Comparison of ENCODE assay signal across 18 cellular contexts in the genomic region with DNA sequence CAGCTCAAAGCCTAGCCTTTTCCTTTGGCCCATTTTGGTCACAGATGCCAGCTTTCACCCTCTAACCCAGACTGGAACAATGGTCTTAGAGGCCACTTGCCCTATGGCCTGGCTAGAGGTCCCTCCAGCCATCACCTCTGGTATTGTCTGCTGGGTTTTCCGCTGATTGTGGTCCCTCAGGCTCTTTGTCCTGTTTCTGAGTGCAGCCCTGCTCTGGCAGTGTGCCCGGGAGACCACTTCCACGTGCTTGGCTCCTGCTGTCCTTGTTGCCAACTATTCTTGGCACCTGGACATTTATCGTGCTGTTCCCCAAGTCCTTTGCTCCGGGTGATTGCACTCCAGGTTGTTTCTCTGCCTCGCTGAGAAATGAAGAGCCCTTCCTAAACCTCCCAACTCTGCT.
A peak's percentile ranks its signal among the peaks of the same experiment; 100 is the strongest.
DNase-seq lines count a peak whose midpoint lies in the region; ATAC-seq lines count a peak whose summit lies in the region.
"Had no signal": no experiment of that assay in that cellular context is flagged by ENCODE, and none has a peak within 500 bp of the region (broad histone marks: within the 10 kb centered on the region; RNA-seq: fewer than 3 reads in every experiment).

No MANE protein-coding gene starts in this region.

- no peak for ATAC-seq in HG03565 (IDR thresholded peaks at IDR 0.05; ENCODE audit: unreplicated experiment)
- no peak for ATAC-seq in HG03457 (IDR thresholded peaks at IDR 0.05; ENCODE audit: unreplicated experiment)
- no peak for ATAC-seq in HG03442 (IDR thresholded peaks at IDR 0.05; ENCODE audit: unreplicated experiment)

- DNase-seq in COLO668 (lab: John Stamatoyannopoulos, UW; ENCODE audit: unreplicated experiment) (peak; percentile 56), NCI-H1105 (lab: John Stamatoyannopoulos, UW) (peak; percentile 90), NCI-H2196 treated with DMSO at 0.1 percent for 48 hours (lab: John Stamatoyannopoulos, UW; ENCODE audit: unreplicated experiment) (peak; percentile 43), astrocyte of the hippocampus (ENCODE audit: low read depth, low spot score) (peak; percentile 46), RPMI8226 (no peak)
- DNase-seq: activated CD4-positive, alpha-beta T cell treated with anti-CD3 and anti-CD28 coated beads for 4 hours; activated CD8-positive, alpha-beta memory T cell treated with anti-CD3 and anti-CD28 coated beads, Interleukin-2, amount 10 ng/mL, durations not matched to agents 7 days and 5 days; CD4-positive, CD25-positive, alpha-beta regulatory T cell; endodermal cell; immature natural killer cell; NCI-H526 treated with DMSO at 0.1 percent for 48 hours; PC-3; sigmoid colon; stomach; uterus had no signal
